In genomic region chr18:34976534-34976898, GRCh38 we compare ENCODE assay signal across 8 cellular contexts.
DNase-seq lines count a peak whose midpoint lies in the region; ATAC-seq and TF ChIP-seq lines count a peak whose summit lies in the region.

No MANE protein-coding gene starts in this region.

- H3K27ac ChIP-seq in upper lobe of left lung = peak overlapping the region in 1 of 4 donors; percentile 24

- no peaks in the 10 kb centered on the region for H3K9me3 ChIP-seq in upper lobe of left lung

- H3K27me3 Mint-ChIP-seq in activated naive CD4-positive, alpha-beta T cell treated with anti-CD3 and anti-CD28 coated beads for 36 hours (ENCODE audit: low read depth) = peaks cover 5% of the 10 kb centered on the region
- H3K27me3 Mint-ChIP-seq in activated naive CD8-positive, alpha-beta T cell treated with anti-CD3 and anti-CD28 coated beads for 36 hours = no peaks in the 10 kb centered on the region

- ATAC-seq in upper lobe of left lung (ENCODE audit: low FRiP score in 2 of 2) (no peak), esophagus mucosa (no peak)

- TF ChIP-seq POLR2A in lower leg skin (IDR thresholded peaks at IDR 0.05) (no peak), upper lobe of left lung (IDR thresholded peaks at IDR 0.05) (no peak)

- intact Hi-C loops in activated naive CD4-positive, alpha-beta T cell treated with anti-CD3 and anti-CD28 coated beads for 36 hours (cut with micrococcal nuclease) = loop anchor here (5.0 kb wide), 1 partner anchor 641 kb away; no protein-coding TSS in a partner anchor
- intact Hi-C loops in lower leg skin (cut with DNase I; ENCODE audit: low total_unique reads) = no loop called here

- no peak for TF ChIP-seq CTCF in lower leg skin (IDR thresholded peaks at IDR 0.05)
- TF ChIP-seq CTCF in upper lobe of left lung (IDR thresholded peaks at IDR 0.05) = no peak

- TF ChIP-seq EP300 in upper lobe of left lung (IDR thresholded peaks at IDR 0.05) = no peak

- peak overlapping the region; percentile 58 for H3K4me3 ChIP-seq in lower leg skin (ENCODE audit: low read depth, poor library complexity, severe bottlenecking)
- peak overlapping the region; percentile 61 to 86 (median 72) for H3K4me3 ChIP-seq in upper lobe of left lung

- H3K4me1 ChIP-seq in upper lobe of left lung = peaks cover 16 to 28% (median 25%) of the 10 kb centered on the region in 4 donors

- no peaks in the 10 kb centered on the region for H3K9me3 Mint-ChIP-seq in activated naive CD4-positive, alpha-beta T cell treated with anti-CD3 and anti-CD28 coated beads for 36 hours
- H3K9me3 Mint-ChIP-seq in activated naive CD8-positive, alpha-beta T cell treated with anti-CD3 and anti-CD28 coated beads for 36 hours = peaks cover 8% of the 10 kb centered on the region

- peaks cover 23% of the 10 kb centered on the region for H3K4me1 Mint-ChIP-seq in activated naive CD4-positive, alpha-beta T cell treated with anti-CD3 and anti-CD28 coated beads for 36 hours (ENCODE audit: low read depth)
- peaks cover 40% of the 10 kb centered on the region for H3K4me1 Mint-ChIP-seq in activated naive CD8-positive, alpha-beta T cell treated with anti-CD3 and anti-CD28 coated beads for 36 hours

- DNase-seq in activated naive CD4-positive, alpha-beta T cell treated with anti-CD3 and anti-CD28 coated beads for 36 hours = no peak
- DNase-seq in activated naive CD4-positive, alpha-beta T cell treated with Interleukin-2 at 50 U/mL for 16 hours = no peak
- no peak for DNase-seq in activated naive CD8-positive, alpha-beta T cell treated with anti-CD3 and anti-CD28 coated beads for 36 hours
- DNase-seq in lower leg skin (ENCODE audit: low spot score in 2 of 2) = no peak
- no peak for DNase-seq in upper lobe of left lung
- DNase-seq in SK-N-DZ (ENCODE audit: low spot score) = no peak
- no peak for DNase-seq in GF-D8 (lab: John Stamatoyannopoulos, UW)

- no peaks in the 10 kb centered on the region for H3K27me3 ChIP-seq in upper lobe of left lung

- CTCF ChIA-PET in activated naive CD4-positive, alpha-beta T cell treated with anti-CD3 and anti-CD28 coated beads for 36 hours (lab: Charles Lee) = no interaction called here

- 0 to 2% methylated on average over 13 to 18 of the region's 19 CpGs for WGBS in lower leg skin, 2 donors
- WGBS in upper lobe of left lung, 2 donors = 1 to 3% methylated on average over 15 to 19 of the region's 19 CpGs

- no peak overlapping the region for H3K27ac Mint-ChIP-seq in activated naive CD4-positive, alpha-beta T cell treated with anti-CD3 and anti-CD28 coated beads for 36 hours
- no peak overlapping the region for H3K27ac Mint-ChIP-seq in activated naive CD8-positive, alpha-beta T cell treated with anti-CD3 and anti-CD28 coated beads for 36 hours

- no peaks in the 10 kb centered on the region for H3K36me3 ChIP-seq in upper lobe of left lung

- peak overlapping the region; percentile 85 for H3K4me3 Mint-ChIP-seq in activated naive CD4-positive, alpha-beta T cell treated with anti-CD3 and anti-CD28 coated beads for 36 hours
- peak overlapping the region; percentile 88 for H3K4me3 Mint-ChIP-seq in activated naive CD8-positive, alpha-beta T cell treated with anti-CD3 and anti-CD28 coated beads for 36 hours

- no peaks in the 10 kb centered on the region for H3K36me3 Mint-ChIP-seq in activated naive CD4-positive, alpha-beta T cell treated with anti-CD3 and anti-CD28 coated beads for 36 hours (ENCODE audit: low read depth)
- peaks cover 3% of the 10 kb centered on the region for H3K36me3 Mint-ChIP-seq in activated naive CD8-positive, alpha-beta T cell treated with anti-CD3 and anti-CD28 coated beads for 36 hours
